33 cellular contexts compared by ENCODE assay signal in genomic region chrX:46366597-46367207, GRCh38.
"Had no signal": no experiment of that assay in that cellular context is flagged by ENCODE, and none has a peak within 500 bp of the region (broad histone marks: within the 10 kb centered on the region; RNA-seq: fewer than 3 reads in every experiment).

No MANE protein-coding gene starts in this region.

- H3K36me3 ChIP-seq: cardiac muscle cell, colonic mucosa, gastrocnemius medialis, pancreas, upper lobe of right lung had no signal

- H3K9me3 ChIP-seq: body of pancreas, colonic mucosa, gastrocnemius medialis, pancreas, psoas muscle, upper lobe of right lung had no signal

- H3K4me3 Mint-ChIP-seq: activated CD4-positive, alpha-beta memory T cell treated with anti-CD3 and anti-CD28 coated beads, Interleukin-2, amount 10 ng/mL, durations not matched to agents 7 days and 5 days; activated CD4-positive, alpha-beta T cell treated with anti-CD3 and anti-CD28 coated beads, Interleukin-2, amount 10 ng/mL, durations not matched to agents 7 days and 5 days; activated naive CD8-positive, alpha-beta T cell treated with anti-CD3 and anti-CD28 coated beads, Interleukin-2, amount 50 U/mL, for 24 hours; activated T-cell treated with anti-CD3 and anti-CD28 coated beads, Interleukin-2, amount 50 U/mL, for 24 hours; naive thymus-derived CD4-positive, alpha-beta T cell; stimulated activated memory B cell treated with anti-CD40 and anti-IgM and Interleukin-4, amounts not matched to agents 10 μg/mL and 1 μg/mL and 100 μg/mL, for 72 hours; stimulated activated naive CD8-positive, alpha-beta T cell treated with anti-CD3 and anti-CD28 coated beads, Interleukin-15, amount 100 ng/mL, for 72 hours; WTC11 had no signal

- FAIRE-seq: keratinocyte had no signal

- H3K9me3 Mint-ChIP-seq: activated CD4-positive, alpha-beta memory T cell treated with anti-CD3 and anti-CD28 coated beads, Interleukin-2, amount 10 ng/mL, durations not matched to agents 7 days and 5 days; activated CD4-positive, alpha-beta T cell treated with anti-CD3 and anti-CD28 coated beads, Interleukin-2, amount 10 ng/mL, durations not matched to agents 7 days and 5 days; activated naive CD8-positive, alpha-beta T cell treated with anti-CD3 and anti-CD28 coated beads, Interleukin-2, amount 50 U/mL, for 24 hours; activated T-cell treated with anti-CD3 and anti-CD28 coated beads, Interleukin-2, amount 50 U/mL, for 24 hours; naive thymus-derived CD4-positive, alpha-beta T cell; stimulated activated memory B cell treated with anti-CD40 and anti-IgM and Interleukin-4, amounts not matched to agents 10 μg/mL and 1 μg/mL and 100 μg/mL, for 72 hours; stimulated activated naive CD8-positive, alpha-beta T cell treated with anti-CD3 and anti-CD28 coated beads, Interleukin-15, amount 100 ng/mL, for 72 hours had no signal

- DNase-seq: activated CD4-positive, alpha-beta memory T cell treated with anti-CD3 and anti-CD28 coated beads, Interleukin-2, amount 10 ng/mL, durations not matched to agents 7 days and 5 days; activated CD4-positive, alpha-beta T cell treated with anti-CD3 and anti-CD28 coated beads for 1 hour; activated CD4-positive, alpha-beta T cell treated with anti-CD3 and anti-CD28 coated beads, Interleukin-2, amount 10 ng/mL, durations not matched to agents 7 days and 5 days; activated CD8-positive, alpha-beta memory T cell treated with anti-CD3 and anti-CD28 coated beads, Interleukin-2, amount 50 U/mL, for 48 hours; activated gamma-delta T cell; activated naive CD4-positive, alpha-beta T cell treated with anti-CD3 and anti-CD28 coated beads, Interleukin-2, amount 50 U/mL, for 16 hours; activated naive CD8-positive, alpha-beta T cell treated with anti-CD3 and anti-CD28 coated beads, Interleukin-2, amount 50 U/mL, for 24 hours; activated T-cell treated with anti-CD3 and anti-CD28 coated beads, Interleukin-2, amount 50 U/mL, for 24 hours; anterior cingulate cortex; body of pancreas; cerebellar nuclear complex; colonic mucosa; effector memory CD4-positive, alpha-beta T cell; gastrocnemius medialis; hippocampal formation; left cardiac atrium; left ventricle myocardium superior; naive thymus-derived CD4-positive, alpha-beta T cell; nucleus accumbens; pancreas; psoas muscle; stimulated activated CD4-positive, alpha-beta T cell treated with anti-CD3 and anti-CD28 coated beads, Interleukin-1b, Interleukin-23, amount 100 ng/mL, for 48 hours; stimulated activated CD4-positive, alpha-beta T cell treated with anti-CD3 and anti-CD28 coated beads, Interleukin-4, amount 100 ng/mL, for 4 hours; stimulated activated CD8-positive, alpha-beta memory T cell treated with anti-CD3 and anti-CD28 coated beads, Interleukin-4, amount 100 ng/mL, for 48 hours; stimulated activated naive CD8-positive, alpha-beta T cell treated with anti-CD3 and anti-CD28 coated beads, Interleukin-15, amount 100 ng/mL, for 72 hours; substantia nigra; T-helper 2 cell; upper lobe of right lung had no signal

- H3K36me3 Mint-ChIP-seq: naive thymus-derived CD4-positive, alpha-beta T cell; stimulated activated memory B cell treated with anti-CD40 and anti-IgM and Interleukin-4, amounts not matched to agents 10 μg/mL and 1 μg/mL and 100 μg/mL, for 72 hours; WTC11 had no signal

- H3K4me1 ChIP-seq: body of pancreas, colonic mucosa, gastrocnemius medialis, pancreas, psoas muscle, upper lobe of right lung had no signal

- H3K4me1 Mint-ChIP-seq: activated CD4-positive, alpha-beta memory T cell treated with anti-CD3 and anti-CD28 coated beads, Interleukin-2, amount 10 ng/mL, durations not matched to agents 7 days and 5 days; activated CD4-positive, alpha-beta T cell treated with anti-CD3 and anti-CD28 coated beads, Interleukin-2, amount 10 ng/mL, durations not matched to agents 7 days and 5 days; activated naive CD8-positive, alpha-beta T cell treated with anti-CD3 and anti-CD28 coated beads, Interleukin-2, amount 50 U/mL, for 24 hours; stimulated activated memory B cell treated with anti-CD40 and anti-IgM and Interleukin-4, amounts not matched to agents 10 μg/mL and 1 μg/mL and 100 μg/mL, for 72 hours; stimulated activated naive CD8-positive, alpha-beta T cell treated with anti-CD3 and anti-CD28 coated beads, Interleukin-15, amount 100 ng/mL, for 72 hours had no signal

- H3K4me2 ChIP-seq: smooth muscle cell had no signal

- H3K4me3 ChIP-seq: body of pancreas, cardiac muscle cell, colonic mucosa, gastrocnemius medialis, pancreas, psoas muscle, smooth muscle cell, upper lobe of right lung had no signal

- H3K27me3 Mint-ChIP-seq: activated CD4-positive, alpha-beta memory T cell treated with anti-CD3 and anti-CD28 coated beads, Interleukin-2, amount 10 ng/mL, durations not matched to agents 7 days and 5 days; activated CD4-positive, alpha-beta T cell treated with anti-CD3 and anti-CD28 coated beads, Interleukin-2, amount 10 ng/mL, durations not matched to agents 7 days and 5 days; activated naive CD8-positive, alpha-beta T cell treated with anti-CD3 and anti-CD28 coated beads, Interleukin-2, amount 50 U/mL, for 24 hours; naive thymus-derived CD4-positive, alpha-beta T cell; stimulated activated memory B cell treated with anti-CD40 and anti-IgM and Interleukin-4, amounts not matched to agents 10 μg/mL and 1 μg/mL and 100 μg/mL, for 72 hours; stimulated activated naive CD8-positive, alpha-beta T cell treated with anti-CD3 and anti-CD28 coated beads, Interleukin-15, amount 100 ng/mL, for 72 hours had no signal

- H3K27ac ChIP-seq: body of pancreas, cardiac muscle cell, colonic mucosa, gastrocnemius medialis, pancreas, psoas muscle, upper lobe of right lung had no signal

- H3K27ac Mint-ChIP-seq: activated CD4-positive, alpha-beta memory T cell treated with anti-CD3 and anti-CD28 coated beads, Interleukin-2, amount 10 ng/mL, durations not matched to agents 7 days and 5 days; activated CD4-positive, alpha-beta T cell treated with anti-CD3 and anti-CD28 coated beads, Interleukin-2, amount 10 ng/mL, durations not matched to agents 7 days and 5 days; activated naive CD8-positive, alpha-beta T cell treated with anti-CD3 and anti-CD28 coated beads, Interleukin-2, amount 50 U/mL, for 24 hours; activated T-cell treated with anti-CD3 and anti-CD28 coated beads, Interleukin-2, amount 50 U/mL, for 24 hours; stimulated activated memory B cell treated with anti-CD40 and anti-IgM and Interleukin-4, amounts not matched to agents 10 μg/mL and 1 μg/mL and 100 μg/mL, for 72 hours; stimulated activated naive CD8-positive, alpha-beta T cell treated with anti-CD3 and anti-CD28 coated beads, Interleukin-15, amount 100 ng/mL, for 72 hours had no signal

- ATAC-seq: activated naive CD8-positive, alpha-beta T cell treated with anti-CD3 and anti-CD28 coated beads, Interleukin-2, amount 50 U/mL, for 24 hours; body of pancreas; gastrocnemius medialis; left cardiac atrium; left ventricle myocardium superior; naive thymus-derived CD4-positive, alpha-beta T cell; pancreas; psoas muscle; stimulated activated memory B cell treated with anti-CD40 and anti-IgM and Interleukin-4, amounts not matched to agents 10 μg/mL and 1 μg/mL and 100 μg/mL, for 72 hours; stimulated activated naive CD8-positive, alpha-beta T cell treated with anti-CD3 and anti-CD28 coated beads, Interleukin-15, amount 100 ng/mL, for 72 hours; upper lobe of right lung; WTC11 had no signal

- H3K27me3 ChIP-seq: body of pancreas, cardiac muscle cell, colonic mucosa, upper lobe of right lung had no signal
